19 cellular contexts compared by ENCODE assay signal in the genomic region with DNA sequence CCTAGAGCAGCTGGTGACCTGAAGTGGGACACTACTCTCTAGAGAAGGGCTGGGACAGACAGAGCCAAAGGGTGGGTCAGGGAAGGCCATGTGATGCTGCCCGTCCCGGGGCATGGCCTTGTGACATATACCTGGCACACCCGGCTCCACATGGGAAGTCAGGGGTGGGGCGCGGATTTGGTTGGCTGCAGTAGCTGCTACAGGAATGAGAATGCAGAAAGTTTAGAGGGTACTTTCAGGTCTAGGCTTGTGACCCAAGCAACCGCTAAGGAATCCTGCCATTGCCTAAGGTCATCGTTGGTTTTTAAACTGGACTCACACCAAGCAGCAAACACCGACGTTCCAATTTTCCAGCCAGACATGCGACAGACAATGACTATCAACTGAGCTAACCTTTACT. TPM values are rescaled to one million over a fixed set of nuclear protein-coding genes. Genes with fewer than 3 reads are reported as not detected.
DNase-seq lines count a peak whose midpoint lies in the region; ATAC-seq and TF ChIP-seq lines count a peak whose summit lies in the region.
"Had no signal": no experiment of that assay in that cellular context is flagged by ENCODE, and none has a peak within 500 bp of the region (broad histone marks: within the 10 kb centered on the region; RNA-seq: fewer than 3 reads in every experiment).

No MANE protein-coding gene starts in this region.

- intact Hi-C loops in activated CD4-positive, alpha-beta memory T cell treated with anti-CD3 and anti-CD28 coated beads for 36 hours (cut with micrococcal nuclease), result loop anchor here (5.0 kb wide), 1 partner anchor 270 kb away; no protein-coding TSS in a partner anchor
- intact Hi-C loops in ascending aorta (cut with DNase I) (no loop called here), lower lobe of right lung (cut with DNase I) (no loop called here)

- H3K4me3 Mint-ChIP-seq in activated CD4-positive, alpha-beta memory T cell treated with anti-CD3 and anti-CD28 coated beads, Interleukin-2, amount 10 ng/mL, durations not matched to agents 7 days and 5 days, result no peak overlapping the region
- no peak overlapping the region for H3K4me3 Mint-ChIP-seq in activated CD4-positive, alpha-beta memory T cell treated with anti-CD3 and anti-CD28 coated beads for 36 hours

- H3K27ac ChIP-seq in ascending aorta, result peak overlapping the region; percentile 86 to 91
- peak overlapping the region; percentile 80 for H3K27ac ChIP-seq in lower lobe of right lung
- H3K27ac ChIP-seq in thymus (ENCODE audit: low read depth), result peak overlapping the region; percentile 44
- H3K27ac ChIP-seq: A549, HL-60 had no signal

- H3K4me3 ChIP-seq in ascending aorta (no peak overlapping the region), lower lobe of right lung (no peak overlapping the region), thymus (ENCODE audit: low read length) (no peak overlapping the region), MG63 (no peak overlapping the region)
- H3K4me3 ChIP-seq: A549 had no signal

- WGBS in thymus, result 98% methylated on average over 10 of the region's 10 CpGs

- peak overlapping the region; percentile 98 for H3K27ac Mint-ChIP-seq in activated CD4-positive, alpha-beta memory T cell treated with anti-CD3 and anti-CD28 coated beads, Interleukin-2, amount 10 ng/mL, durations not matched to agents 7 days and 5 days
- no peak overlapping the region for H3K27ac Mint-ChIP-seq in activated CD4-positive, alpha-beta memory T cell treated with anti-CD3 and anti-CD28 coated beads for 36 hours

- CTCF ChIA-PET in activated CD4-positive, alpha-beta memory T cell treated with anti-CD3 and anti-CD28 coated beads, Interleukin-2, amount 10 ng/mL, durations not matched to agents 7 days and 5 days (lab: Charles Lee), result interaction anchor here (2.6 to 3.4 kb wide), 2 partner anchors 25 to 55 kb away, joined by 12 to 13 read pairs; partner anchors contain the start of gene RCBTB2
- CTCF ChIA-PET in activated CD4-positive, alpha-beta memory T cell treated with anti-CD3 and anti-CD28 coated beads for 36 hours (lab: Charles Lee), result interaction anchor here (1.1 kb wide), 1 partner anchor 75 kb away, joined by 5 read pairs; no protein-coding TSS in a partner anchor

- H3K36me3 ChIP-seq in ascending aorta (peaks cover 0 to 7% of the 10 kb centered on the region in 2 donors), lower lobe of right lung (peaks cover 6% of the 10 kb centered on the region), thymus (ENCODE audit: control insufficient read depth, insufficient read depth) (no peaks in the 10 kb centered on the region), MG63 (no peaks in the 10 kb centered on the region)

- peaks cover 4% of the 10 kb centered on the region for H3K9me3 Mint-ChIP-seq in activated CD4-positive, alpha-beta memory T cell treated with anti-CD3 and anti-CD28 coated beads, Interleukin-2, amount 10 ng/mL, durations not matched to agents 7 days and 5 days
- H3K9me3 Mint-ChIP-seq in activated CD4-positive, alpha-beta memory T cell treated with anti-CD3 and anti-CD28 coated beads for 36 hours, result no peaks in the 10 kb centered on the region

- POLR2A ChIA-PET in activated CD4-positive, alpha-beta memory T cell treated with anti-CD3 and anti-CD28 coated beads, Interleukin-2, amount 10 ng/mL, durations not matched to agents 7 days and 5 days (lab: Charles Lee), result interaction anchor here (1.2 to 5.2 kb wide), 9 partner anchors 11 to 104 kb away, joined by 3 to 108 read pairs (median 19); partner anchors contain the start of genes LPAR6 and RCBTB2
- POLR2A ChIA-PET in activated CD4-positive, alpha-beta memory T cell treated with anti-CD3 and anti-CD28 coated beads for 36 hours (lab: Charles Lee), result no interaction called here

- no peaks in the 10 kb centered on the region for H3K27me3 ChIP-seq in ascending aorta
- H3K27me3 ChIP-seq in lower lobe of right lung (ENCODE audit: low read depth), result no peaks in the 10 kb centered on the region
- H3K27me3 ChIP-seq in thymus (ENCODE audit: control insufficient read depth, insufficient read depth), result no peaks in the 10 kb centered on the region
- no peaks in the 10 kb centered on the region for H3K27me3 ChIP-seq in MG63

- no peak for DNase-seq in activated CD4-positive, alpha-beta memory T cell treated with anti-CD3 and anti-CD28 coated beads, Interleukin-2, amount 10 ng/mL, durations not matched to agents 7 days and 5 days
- DNase-seq in activated CD4-positive, alpha-beta memory T cell treated with anti-CD3 and anti-CD28 coated beads for 36 hours, result no peak
- DNase-seq in ascending aorta (ENCODE audit: low spot score in 2 of 2) (no peak), lower lobe of right lung (no peak), COLO829 (ENCODE audit: low spot score) (no peak), MG63 (no peak)
- DNase-seq: activated CD4-positive, alpha-beta T cell treated with anti-CD3 and anti-CD28 coated beads, Interleukin-2, amount 50 U/mL, for 1 hour; Calu3; effector CD8-positive, alpha-beta T cell; HCEC 1CT; Kasumi-1; NCI-H2029 treated with DMSO at 0.1 percent for 48 hours; NCI-H748 treated with DMSO at 0.1 percent for 48 hours; posterior cingulate gyrus; T1000 had no signal

- H3K9me3 ChIP-seq in ascending aorta (no peaks in the 10 kb centered on the region), lower lobe of right lung (no peaks in the 10 kb centered on the region), thymus (ENCODE audit: control insufficient read depth) (no peaks in the 10 kb centered on the region), MG63 (no peaks in the 10 kb centered on the region)
- H3K9me3 ChIP-seq: A549 had no signal

- H3K4me1 ChIP-seq in ascending aorta (peaks cover 0 to 15% of the 10 kb centered on the region in 2 donors), lower lobe of right lung (peaks cover 32% of the 10 kb centered on the region), thymus (ENCODE audit: control insufficient read depth, insufficient read depth, low read length) (peaks cover 18% of the 10 kb centered on the region)
- H3K4me1 ChIP-seq: A549 had no signal

- ATAC-seq in lower lobe of right lung, result peak in 1 of 2 donors; percentile 15
- no peak for ATAC-seq in GM21367 (IDR thresholded peaks at IDR 0.05; ENCODE audit: unreplicated experiment)
- ATAC-seq: A549 had no signal

- peaks cover 79% of the 10 kb centered on the region for H3K36me3 Mint-ChIP-seq in activated CD4-positive, alpha-beta memory T cell treated with anti-CD3 and anti-CD28 coated beads, Interleukin-2, amount 10 ng/mL, durations not matched to agents 7 days and 5 days (ENCODE audit: low read depth)
- H3K36me3 Mint-ChIP-seq in activated CD4-positive, alpha-beta memory T cell treated with anti-CD3 and anti-CD28 coated beads for 36 hours, result peaks cover 4% of the 10 kb centered on the region

- TF ChIP-seq CTCF in ascending aorta (IDR thresholded peaks at IDR 0.05), result no peak
- TF ChIP-seq CTCF in lower lobe of right lung (IDR thresholded peaks at IDR 0.05), result no peak

- no peaks in the 10 kb centered on the region for H3K27me3 Mint-ChIP-seq in activated CD4-positive, alpha-beta memory T cell treated with anti-CD3 and anti-CD28 coated beads, Interleukin-2, amount 10 ng/mL, durations not matched to agents 7 days and 5 days
- H3K27me3 Mint-ChIP-seq in activated CD4-positive, alpha-beta memory T cell treated with anti-CD3 and anti-CD28 coated beads for 36 hours, result no peaks in the 10 kb centered on the region

- H3K4me1 Mint-ChIP-seq in activated CD4-positive, alpha-beta memory T cell treated with anti-CD3 and anti-CD28 coated beads, Interleukin-2, amount 10 ng/mL, durations not matched to agents 7 days and 5 days, result peaks cover 70% of the 10 kb centered on the region
- peaks cover 50% of the 10 kb centered on the region for H3K4me1 Mint-ChIP-seq in activated CD4-positive, alpha-beta memory T cell treated with anti-CD3 and anti-CD28 coated beads for 36 hours (ENCODE audit: low read depth)

RNA-seq across cellular contexts. Expression of gene RCBTB2, which starts 25.9 kb away (rescaled TPM):
- 10 to 100 TPM; 35.6 TPM for total RNA-seq in activated CD4-positive, alpha-beta memory T cell treated with anti-CD3 and anti-CD28 coated beads, Interleukin-2, amount 10 ng/mL, durations not matched to agents 7 days and 5 days
- total RNA-seq in activated CD4-positive, alpha-beta memory T cell treated with anti-CD3 and anti-CD28 coated beads for 36 hours, result 1 to 10 TPM; 1.5 to 1.8 TPM
- total RNA-seq in ascending aorta, result 1.8 TPM
- total RNA-seq in lower lobe of right lung, result 20.1 TPM
- 34.8 TPM for polyA plus RNA-seq in thymus
- total RNA-seq in MG63 (2014; rRNA removed; shearing (Covaris generic); ENCODE audit: low replicate concordance), result 2.0 and 3.0 TPM in 2 replicates
